ENCODE assay signal across 9 cellular contexts in the genomic region with DNA sequence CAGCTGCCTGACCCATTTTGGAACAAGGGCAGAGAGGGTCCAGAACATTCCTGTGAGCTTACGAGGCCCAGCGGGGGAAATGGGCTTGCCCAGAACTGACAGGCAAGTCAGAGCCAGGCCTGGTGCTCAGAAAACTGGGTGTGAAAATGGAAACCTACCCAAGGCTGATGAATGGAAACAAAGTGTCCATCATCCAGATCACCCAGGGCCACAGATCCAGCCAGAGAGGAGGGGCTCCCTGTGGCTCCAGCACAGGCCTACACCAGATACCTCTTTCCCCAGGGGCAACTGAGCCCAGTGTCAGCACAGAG. TPM values are rescaled to one million over a fixed set of nuclear protein-coding genes. Genes with fewer than 3 reads are reported as not detected.
DNase-seq lines count a peak whose midpoint lies in the region; ATAC-seq and TF ChIP-seq lines count a peak whose summit lies in the region.
"Had no signal": no experiment of that assay in that cellular context is flagged by ENCODE, and none has a peak within 500 bp of the region (broad histone marks: within the 10 kb centered on the region; RNA-seq: fewer than 3 reads in every experiment).

No MANE protein-coding gene starts in this region.

- H3K9me3 Mint-ChIP-seq in activated naive CD4-positive, alpha-beta T cell treated with anti-CD3 and anti-CD28 coated beads, Interleukin-2, amount 50 U/mL, for 24 hours: no peaks in the 10 kb centered on the region
- no peaks in the 10 kb centered on the region for H3K9me3 Mint-ChIP-seq in activated naive CD4-positive, alpha-beta T cell treated with anti-CD3 and anti-CD28 coated beads, Interleukin-2, amount 10 ng/mL, durations not matched to agents 7 days and 5 days
- no peaks in the 10 kb centered on the region for H3K9me3 Mint-ChIP-seq in activated T-helper 17 cell treated with anti-CD3 and anti-CD28 coated beads, Interleukin-2, amount 50 U/mL, for 72 hours

- no peaks in the 10 kb centered on the region for H3K9me3 ChIP-seq in aorta (ENCODE audit: control insufficient read depth, low read length)

- H3K4me1 ChIP-seq in aorta (ENCODE audit: control insufficient read depth in 1 of 2, insufficient read depth in 2 of 2, low read length in 2 of 2): no peaks in the 10 kb centered on the region

- no peak overlapping the region for H3K27ac Mint-ChIP-seq in activated naive CD4-positive, alpha-beta T cell treated with anti-CD3 and anti-CD28 coated beads, Interleukin-2, amount 50 U/mL, for 24 hours
- no peak overlapping the region for H3K27ac Mint-ChIP-seq in activated naive CD4-positive, alpha-beta T cell treated with anti-CD3 and anti-CD28 coated beads, Interleukin-2, amount 10 ng/mL, durations not matched to agents 7 days and 5 days
- no peak overlapping the region for H3K27ac Mint-ChIP-seq in activated T-helper 17 cell treated with anti-CD3 and anti-CD28 coated beads, Interleukin-2, amount 50 U/mL, for 72 hours

- CTCF ChIA-PET in activated naive CD4-positive, alpha-beta T cell treated with anti-CD3 and anti-CD28 coated beads, Interleukin-2, amount 10 ng/mL, durations not matched to agents 7 days and 5 days (lab: Charles Lee): interaction anchor here (0.6 kb wide), 1 partner anchor 51 kb away, joined by 3 read pairs; no protein-coding TSS in a partner anchor

- intact Hi-C loops in aorta (cut with DNase I): loop anchor here (10.0 kb wide), 3 partner anchors 122 to 242 kb away; a partner anchor contains a TSS

- H3K36me3 Mint-ChIP-seq in activated naive CD4-positive, alpha-beta T cell treated with anti-CD3 and anti-CD28 coated beads, Interleukin-2, amount 50 U/mL, for 24 hours: peaks cover 4% of the 10 kb centered on the region
- peaks cover 6% of the 10 kb centered on the region for H3K36me3 Mint-ChIP-seq in activated naive CD4-positive, alpha-beta T cell treated with anti-CD3 and anti-CD28 coated beads, Interleukin-2, amount 10 ng/mL, durations not matched to agents 7 days and 5 days
- peaks cover 33% of the 10 kb centered on the region for H3K36me3 Mint-ChIP-seq in activated T-helper 17 cell treated with anti-CD3 and anti-CD28 coated beads, Interleukin-2, amount 50 U/mL, for 72 hours (ENCODE audit: low read depth)

- no peak overlapping the region for H3K27ac ChIP-seq in aorta (ENCODE audit: low read depth in 1 of 2, low read length in 2 of 2)

- no peaks in the 10 kb centered on the region for H3K36me3 ChIP-seq in aorta (ENCODE audit: control insufficient read depth in 1 of 2, insufficient read depth in 2 of 2, low read length in 1 of 2)

- no peak for DNase-seq in activated naive CD4-positive, alpha-beta T cell treated with anti-CD3 and anti-CD28 coated beads, Interleukin-2, amount 10 ng/mL, durations not matched to agents 7 days and 5 days
- DNase-seq in iPS-NIHi7 (ENCODE audit: extremely low spot score) (peak; percentile 7), aorta (peak; percentile 60 to 84), GM13976 (ENCODE audit: low spot score) (no peak)
- DNase-seq: MM.1S had no signal

- ATAC-seq in aorta (ENCODE audit: low FRiP score): no peak
- no peak for ATAC-seq in activated T-helper 17 cell treated with anti-CD3 and anti-CD28 coated beads, Interleukin-2, amount 50 U/mL, for 72 hours (replicated peaks)
- ATAC-seq: sciatic nerve had no signal

- peaks cover 52% of the 10 kb centered on the region for H3K4me1 Mint-ChIP-seq in activated naive CD4-positive, alpha-beta T cell treated with anti-CD3 and anti-CD28 coated beads, Interleukin-2, amount 50 U/mL, for 24 hours
- peaks cover 38% of the 10 kb centered on the region for H3K4me1 Mint-ChIP-seq in activated naive CD4-positive, alpha-beta T cell treated with anti-CD3 and anti-CD28 coated beads, Interleukin-2, amount 10 ng/mL, durations not matched to agents 7 days and 5 days
- H3K4me1 Mint-ChIP-seq in activated T-helper 17 cell treated with anti-CD3 and anti-CD28 coated beads, Interleukin-2, amount 50 U/mL, for 72 hours: peaks cover 26% of the 10 kb centered on the region

- H3K4me3 Mint-ChIP-seq in activated naive CD4-positive, alpha-beta T cell treated with anti-CD3 and anti-CD28 coated beads, Interleukin-2, amount 50 U/mL, for 24 hours: peak overlapping the region; percentile 3
- no peak overlapping the region for H3K4me3 Mint-ChIP-seq in activated naive CD4-positive, alpha-beta T cell treated with anti-CD3 and anti-CD28 coated beads, Interleukin-2, amount 10 ng/mL, durations not matched to agents 7 days and 5 days
- H3K4me3 Mint-ChIP-seq in activated T-helper 17 cell treated with anti-CD3 and anti-CD28 coated beads, Interleukin-2, amount 50 U/mL, for 72 hours: no peak overlapping the region

- 4 to 9% methylated on average over 2 of the region's 2 CpGs for WGBS in aorta, 2 donors

- no peak for TF ChIP-seq CTCF in GM13976 (IDR thresholded peaks at IDR 0.05; ENCODE audit: borderline replicate concordance, control extremely low read depth, extremely low read depth, insufficient read depth, missing control alignments)

- no peaks in the 10 kb centered on the region for H3K27me3 Mint-ChIP-seq in activated naive CD4-positive, alpha-beta T cell treated with anti-CD3 and anti-CD28 coated beads, Interleukin-2, amount 50 U/mL, for 24 hours
- H3K27me3 Mint-ChIP-seq in activated naive CD4-positive, alpha-beta T cell treated with anti-CD3 and anti-CD28 coated beads, Interleukin-2, amount 10 ng/mL, durations not matched to agents 7 days and 5 days: peaks cover 6% of the 10 kb centered on the region
- no peaks in the 10 kb centered on the region for H3K27me3 Mint-ChIP-seq in activated T-helper 17 cell treated with anti-CD3 and anti-CD28 coated beads, Interleukin-2, amount 50 U/mL, for 72 hours

- in situ Hi-C loops in GM13976 (cut with MboI; ENCODE audit: low sequenced_read_pairs, unreplicated experiment): loop anchor here (25.0 kb wide), 1 partner anchor 174 kb away; no protein-coding TSS in a partner anchor

- H3K27me3 ChIP-seq in aorta (ENCODE audit: control insufficient read depth in 1 of 2, insufficient read depth in 2 of 2, low read length in 1 of 2): no peaks in the 10 kb centered on the region

- no peak overlapping the region for H3K4me3 ChIP-seq in aorta (ENCODE audit: low read length in 2 of 2)

RNA-seq across cellular contexts. Expression of a gene that starts 3.1 kb away (rescaled TPM):
- total RNA-seq in aorta: 100 to 1,000 TPM in 1 of 2 donors, 10 to 100 TPM in 1; 86.7 to 124 TPM
- polyA plus RNA-seq in aorta: 100 to 1,000 TPM; 143 to 160 TPM
- 10 to 100 TPM; 22.9 to 56.9 TPM for total RNA-seq in activated T-helper 17 cell treated with anti-CD3 and anti-CD28 coated beads, Interleukin-2, amount 50 U/mL, for 72 hours

RNA-seq across cellular contexts. Expression of a gene that starts 24.7 kb away (rescaled TPM):
- total RNA-seq in aorta: 10 to 100 TPM; 46.8 to 60.9 TPM
- polyA plus RNA-seq in aorta: 10 to 100 TPM; 69.2 to 75.5 TPM
- total RNA-seq in activated T-helper 17 cell treated with anti-CD3 and anti-CD28 coated beads, Interleukin-2, amount 50 U/mL, for 72 hours: 100 to 1,000 TPM; 114 to 120 TPM

RNA-seq across cellular contexts. Expression of a gene that starts 24.8 kb away (rescaled TPM):
- 10 to 100 TPM in 1 of 2 donors, 1 to 10 TPM in 1; 9.7 to 19.2 TPM for total RNA-seq in aorta
- 10 to 100 TPM; 12.3 to 15.0 TPM for polyA plus RNA-seq in aorta
- 10 to 100 TPM; 37.6 to 99.0 TPM for total RNA-seq in activated T-helper 17 cell treated with anti-CD3 and anti-CD28 coated beads, Interleukin-2, amount 50 U/mL, for 72 hours

RNA-seq across cellular contexts. Expression of a gene that starts 35.0 kb away (rescaled TPM):
- total RNA-seq in aorta: 10 to 100 TPM; 27.5 to 31.4 TPM
- 10 to 100 TPM in 1 of 2 donors, 1 to 10 TPM in 1; 5.0 to 10.3 TPM for polyA plus RNA-seq in aorta
- total RNA-seq in activated T-helper 17 cell treated with anti-CD3 and anti-CD28 coated beads, Interleukin-2, amount 50 U/mL, for 72 hours: 10 to 100 TPM; 41.1 to 41.3 TPM

RNA-seq across cellular contexts. Expression of a gene that starts 47.9 kb away (rescaled TPM):
- 10 to 100 TPM; 13.3 to 32.4 TPM for total RNA-seq in aorta
- polyA plus RNA-seq in aorta: 1 to 10 TPM; 1.1 to 8.3 TPM
- total RNA-seq in activated T-helper 17 cell treated with anti-CD3 and anti-CD28 coated beads, Interleukin-2, amount 50 U/mL, for 72 hours: 10 to 100 TPM in 1 of 2 donors, 1 to 10 TPM in 1; 8.7 to 17.3 TPM
- total RNA-seq: A172 had no signal

Comparison
In these comparisons a context has a peak if more than half of its experiments do, and no peak if none do; other contexts are left out.
1. DNase-seq: peak in iPS-NIHi7 (single experiment) and aorta (2 of 2); none in activated naive CD4-positive, alpha-beta T cell treated with anti-CD3 and anti-CD28 coated beads, Interleukin-2, amount 10 ng/mL, durations not matched to agents 7 days and 5 days (single experiment) and GM13976 (single experiment).